ENCODE assay signal across 12 cellular contexts in genomic region chr1:164587617-164588367, GRCh38. TPM values are rescaled to one million over a fixed set of nuclear protein-coding genes. Genes with fewer than 3 reads are reported as not detected.
DNase-seq lines count a peak whose midpoint lies in the region; TF ChIP-seq lines count a peak whose summit lies in the region.
"Had no signal": no experiment of that assay in that cellular context is flagged by ENCODE, and none has a peak within 500 bp of the region (broad histone marks: within the 10 kb centered on the region; RNA-seq: fewer than 3 reads in every experiment).

No MANE protein-coding gene starts in this region.

- no peak for TF ChIP-seq CTCF in brain (conservative IDR thresholded peaks at IDR 0.05)

- peaks cover 33% of the 10 kb centered on the region for H3K36me3 Mint-ChIP-seq in brain

- peak overlapping the region in 1 of 2 donors; percentile 47 for H3K4me3 ChIP-seq in muscle layer of duodenum (ENCODE audit: low read depth in 1 of 2, low read length in 2 of 2)

- DNase-seq in COLO668 (lab: John Stamatoyannopoulos, UW; ENCODE audit: unreplicated experiment) (peak; percentile 26), NCI-H1105 (lab: John Stamatoyannopoulos, UW) (peak; percentile 38), GDM1 (lab: John Stamatoyannopoulos, UW) (no peak), NCI-H524 treated with DMSO at 0.1 percent for 48 hours (lab: John Stamatoyannopoulos, UW) (no peak)
- DNase-seq in activated T-cell treated with anti-CD3 and anti-CD28 coated beads, Interleukin-2, amount 50 U/mL, for 1 hour, result no peak
- no peak for DNase-seq in stimulated activated CD4-positive, alpha-beta T cell treated with anti-CD3 and anti-CD28 coated beads, Interleukin-4, amount 100 ng/mL, for 24 hours
- DNase-seq: activated CD8-positive, alpha-beta memory T cell treated with anti-CD3 and anti-CD28 coated beads for 24 hours; AML-193; NCI-H2029 treated with DMSO at 0.1 percent for 48 hours; occipital lobe had no signal

- peaks cover 3% of the 10 kb centered on the region for H3K27me3 Mint-ChIP-seq in brain

- peaks cover 19 to 84% of the 10 kb centered on the region in 2 donors for H3K4me1 ChIP-seq in muscle layer of duodenum (ENCODE audit: control insufficient read depth in 1 of 2, insufficient read depth in 2 of 2, low read length in 2 of 2)

- H3K4me1 Mint-ChIP-seq in brain, result peaks cover 100% of the 10 kb centered on the region

- no peaks in the 10 kb centered on the region for H3K27me3 ChIP-seq in muscle layer of duodenum (ENCODE audit: low read depth, low read length)

- peak overlapping the region; percentile 62 to 85 (median 83) for H3K4me3 Mint-ChIP-seq in brain

- no peaks in the 10 kb centered on the region for H3K9me3 ChIP-seq in muscle layer of duodenum (ENCODE audit: control insufficient read depth in 1 of 2, low read length in 2 of 2)

- no peaks in the 10 kb centered on the region for H3K36me3 ChIP-seq in muscle layer of duodenum (ENCODE audit: control insufficient read depth in 1 of 2, insufficient read depth in 2 of 2, low read length in 2 of 2)

- peak overlapping the region; percentile 77 to 96 (median 86) for H3K27ac Mint-ChIP-seq in brain

- H3K27ac ChIP-seq in muscle layer of duodenum (ENCODE audit: low read length), result peak overlapping the region; percentile 11

- H3K9me3 Mint-ChIP-seq in brain, result no peaks in the 10 kb centered on the region

RNA-seq across cellular contexts. Expression of gene PBX1, which starts 28.8 kb away (rescaled TPM):
- polyA plus RNA-seq in brain (ENCODE audit: insufficient read depth, low read depth, low replicate concordance), result 72.1 TPM

Comparison
In these comparisons a context has a peak if more than half of its experiments do, and no peak if none do; other contexts are left out.
1. DNase-seq: peak in COLO668 (single experiment) and NCI-H1105 (single experiment); none in GDM1 (single experiment), activated T-cell treated with anti-CD3 and anti-CD28 coated beads, Interleukin-2, amount 50 U/mL, for 1 hour (single experiment), NCI-H524 treated with DMSO at 0.1 percent for 48 hours (single experiment) and stimulated activated CD4-positive, alpha-beta T cell treated with anti-CD3 and anti-CD28 coated beads, Interleukin-4, amount 100 ng/mL, for 24 hours (single experiment).